ENCODE assay signal across 31 cellular contexts in genomic region chr16:81536648-81537047, GRCh38.
"Had no signal": no experiment of that assay in that cellular context is flagged by ENCODE, and none has a peak within 500 bp of the region (broad histone marks: within the 10 kb centered on the region; RNA-seq: fewer than 3 reads in every experiment).

No MANE protein-coding gene starts in this region.

- H3K36me3 Mint-ChIP-seq: activated CD8-positive, alpha-beta memory T cell treated with anti-CD3 and anti-CD28 coated beads, Interleukin-2, amount 10 ng/mL, durations not matched to agents 7 days and 5 days; activated naive CD8-positive, alpha-beta T cell treated with anti-CD3 and anti-CD28 coated beads for 36 hours had no signal

- ATAC-seq: activated CD8-positive, alpha-beta memory T cell treated with anti-CD3 and anti-CD28 coated beads, Interleukin-2, amount 10 ng/mL, durations not matched to agents 7 days and 5 days; PC-3 had no signal

- H3K9me3 Mint-ChIP-seq: activated CD4-positive, alpha-beta memory T cell treated with anti-CD3 and anti-CD28 coated beads, Interleukin-2, amount 10 ng/mL, durations not matched to agents 7 days and 5 days; activated naive CD8-positive, alpha-beta T cell treated with anti-CD3 and anti-CD28 coated beads for 36 hours had no signal

- H3K4me1 Mint-ChIP-seq: activated CD4-positive, alpha-beta memory T cell treated with anti-CD3 and anti-CD28 coated beads, Interleukin-2, amount 10 ng/mL, durations not matched to agents 7 days and 5 days had no signal

- H3K36me3 ChIP-seq: cardiac muscle cell, Peyer's patch, SJCRH30, WERI-Rb-1 had no signal

- H3K27me3 Mint-ChIP-seq: activated CD4-positive, alpha-beta memory T cell treated with anti-CD3 and anti-CD28 coated beads, Interleukin-2, amount 10 ng/mL, durations not matched to agents 7 days and 5 days; activated CD8-positive, alpha-beta memory T cell treated with anti-CD3 and anti-CD28 coated beads, Interleukin-2, amount 10 ng/mL, durations not matched to agents 7 days and 5 days; activated naive CD8-positive, alpha-beta T cell treated with anti-CD3 and anti-CD28 coated beads for 36 hours had no signal

- H3K27ac ChIP-seq: cardiac muscle cell, Peyer's patch, SJCRH30, SK-N-MC, WERI-Rb-1 had no signal

- H3K27me3 ChIP-seq: cardiac muscle cell, Peyer's patch, SJCRH30 had no signal

- H3K4me3 Mint-ChIP-seq: activated CD4-positive, alpha-beta memory T cell treated with anti-CD3 and anti-CD28 coated beads, Interleukin-2, amount 10 ng/mL, durations not matched to agents 7 days and 5 days; activated CD8-positive, alpha-beta memory T cell treated with anti-CD3 and anti-CD28 coated beads, Interleukin-2, amount 10 ng/mL, durations not matched to agents 7 days and 5 days; activated naive CD8-positive, alpha-beta T cell treated with anti-CD3 and anti-CD28 coated beads for 36 hours had no signal

- H3K27ac Mint-ChIP-seq: activated CD4-positive, alpha-beta memory T cell treated with anti-CD3 and anti-CD28 coated beads, Interleukin-2, amount 10 ng/mL, durations not matched to agents 7 days and 5 days; activated CD8-positive, alpha-beta memory T cell treated with anti-CD3 and anti-CD28 coated beads, Interleukin-2, amount 10 ng/mL, durations not matched to agents 7 days and 5 days; activated naive CD8-positive, alpha-beta T cell treated with anti-CD3 and anti-CD28 coated beads for 36 hours had no signal

- H3K9me3 ChIP-seq: Peyer's patch, SJCRH30 had no signal

- DNase-seq: activated CD4-positive, alpha-beta memory T cell treated with anti-CD3 and anti-CD28 coated beads, Interleukin-2, amount 10 ng/mL, durations not matched to agents 7 days and 5 days; activated CD4-positive, alpha-beta T cell treated with anti-CD3 and anti-CD28 coated beads for 1 hour; activated CD4-positive, alpha-beta T cell treated with anti-CD3 and anti-CD28 coated beads for 48 hours; activated CD4-positive, CD25-positive, alpha-beta regulatory T cell; activated CD8-positive, alpha-beta memory T cell treated with anti-CD3 and anti-CD28 coated beads for 24 hours; activated CD8-positive, alpha-beta memory T cell treated with anti-CD3 and anti-CD28 coated beads, Interleukin-2, amount 10 ng/mL, durations not matched to agents 7 days and 5 days; activated CD8-positive, alpha-beta memory T cell treated with anti-CD3 and anti-CD28 coated beads, Interleukin-2, amount 50 U/mL, for 48 hours; activated effector memory CD4-positive, alpha-beta T cell treated with anti-CD3 and anti-CD28 coated beads, Interleukin-2, amount 50 U/mL, for 16 hours; activated naive CD4-positive, alpha-beta T cell; activated naive CD4-positive, alpha-beta T cell treated with anti-CD3 and anti-CD28 coated beads, Interleukin-2, amount 50 U/mL, for 16 hours; activated naive CD8-positive, alpha-beta T cell treated with anti-CD3 and anti-CD28 coated beads for 36 hours; activated T-cell treated with anti-CD3 and anti-CD28 coated beads, Interleukin-2, amount 50 U/mL, for 48 hours; amniotic stem cell; Karpas-422; KBM-7; NCI-H1048; NCI-H1436 treated with DMSO at 0.1 percent for 48 hours; NCI-H1694 treated with DMSO at 0.1 percent for 48 hours; NCI-H2029; NCI-H510A; NCI-H526; NCI-H748 treated with DMSO at 0.1 percent for 48 hours; NK-92 treated with Interleukin-12 subunit alpha and Interleukin-12 subunit beta, amount 100 ng/mL, for 24 hours; PC-3; Peyer's patch; Right ventricle myocardium superior; SJCRH30; T1000; WERI-Rb-1 had no signal

- H3K4me3 ChIP-seq: cardiac muscle cell, Peyer's patch, SJCRH30, SK-N-MC had no signal
